ENCODE assay signal across 1 cellular context in genomic region chr9:96904947-96905543, GRCh38.
A peak's percentile ranks its signal among the peaks of the same experiment; 100 is the strongest.
TF ChIP-seq lines count a peak whose summit lies in the region.

No MANE protein-coding gene starts in this region.

TF ChIP-seq in K562, 482 proteins besides CTCF, POLR2A, EP300 and RAD21:
- TF ChIP-seq STAT5A (IDR thresholded peaks at IDR 0.05; ENCODE audit: borderline replicate concordance, low read length) (peak; percentile 14; the same call in 1 of the 2 replicates), SRF (CRISPR knock-in tag; IDR thresholded peaks at IDR 0.05) (peak in 1 of 2 experiments; percentile 36; a peak in 1 of 4 replicates)
TF ChIP-seq in K562: peak in this region for 2; not testable (repeated sequence) for 480.
